ENCODE assay signal across 8 cellular contexts in genomic region chr21:32256873-32257620, GRCh38. TPM values are rescaled to one million over a fixed set of nuclear protein-coding genes. Genes with fewer than 3 reads are reported as not detected.
DNase-seq lines count a peak whose midpoint lies in the region; ATAC-seq and TF ChIP-seq lines count a peak whose summit lies in the region.

No MANE protein-coding gene starts in this region.

- H3K27ac ChIP-seq in caudate nucleus (ENCODE audit: low read depth, low read length) (no peak overlapping the region), mesendoderm (ENCODE audit: low read depth, low read length) (no peak overlapping the region)

- no peak overlapping the region for H3K9ac ChIP-seq in mesendoderm (ENCODE audit: low read length)

- no peaks in the 10 kb centered on the region for H3K79me1 ChIP-seq in mesendoderm (ENCODE audit: low read length)

- no peak overlapping the region for H3K4ac ChIP-seq in mesendoderm (ENCODE audit: low read depth, low read length)

- no peak for ATAC-seq in GM21619 (IDR thresholded peaks at IDR 0.05; ENCODE audit: unreplicated experiment)
- ATAC-seq in GM18868 (IDR thresholded peaks at IDR 0.05; ENCODE audit: unreplicated experiment) = no peak

- H4K8ac ChIP-seq in mesendoderm (ENCODE audit: low read depth, low read length) = no peak overlapping the region

- no peak overlapping the region for H4K5ac ChIP-seq in mesendoderm (ENCODE audit: low read length)

- H2AK5ac ChIP-seq in mesendoderm (ENCODE audit: low read length) = no peak overlapping the region

- no peaks in the 10 kb centered on the region for H3K4me1 ChIP-seq in mesendoderm (ENCODE audit: control insufficient read depth, low read depth, low read length)

- no peak overlapping the region for H2BK15ac ChIP-seq in mesendoderm (replicated peaks; ENCODE audit: low read depth)

- DNase-seq in AG08395 (ENCODE audit: low spot score) = peak; percentile 95
- DNase-seq in NCI-H2081 (lab: John Stamatoyannopoulos, UW) = peak; percentile 60 to 85
- peak in 47 of 61 donors; percentile 2 to 83 (median 25) for DNase-seq in caudate nucleus (lab: John Stamatoyannopoulos, UW)
- peak; percentile 21 for DNase-seq in mesendoderm
- DNase-seq in erythroblast (lab: John Stamatoyannopoulos, UW) = no peak
- no peak for DNase-seq in NCI-H510A treated with DMSO at 0.1 percent for 48 hours (lab: John Stamatoyannopoulos, UW)

- no peak overlapping the region for H3K56ac ChIP-seq in mesendoderm (ENCODE audit: low read length)

- H3K23ac ChIP-seq in mesendoderm (ENCODE audit: low read length) = no peak overlapping the region

- H3K4me3 ChIP-seq in mesendoderm (ENCODE audit: low read length) = no peak overlapping the region

- H3K4me2 ChIP-seq in mesendoderm (ENCODE audit: low read length) = no peak overlapping the region

- H3K18ac ChIP-seq in mesendoderm (ENCODE audit: low read length) = no peak overlapping the region

- H3K36me3 ChIP-seq in mesendoderm (ENCODE audit: control insufficient read depth, insufficient read depth, low read length) = no peaks in the 10 kb centered on the region

- no peaks in the 10 kb centered on the region for H3K27me3 ChIP-seq in mesendoderm (ENCODE audit: insufficient read depth, low read length, poor library complexity)

- H3K79me2 ChIP-seq in mesendoderm (ENCODE audit: control insufficient read depth, insufficient read depth, low read length) = no peaks in the 10 kb centered on the region

- WGBS in mesendoderm (ENCODE audit: extremely low coverage, insufficient coverage, low lambda C conversion rate) = 100% methylated on average over 1 of the region's 9 CpGs

- no peak for TF ChIP-seq POLR2A in erythroblast (IDR thresholded peaks at IDR 0.05; ENCODE audit: low read length)

- no peak overlapping the region for H2BK120ac ChIP-seq in mesendoderm (ENCODE audit: low read depth, low read length)

- no peak overlapping the region for H2BK5ac ChIP-seq in mesendoderm (ENCODE audit: low read length)

RNA-seq across cellular contexts. Expression of gene MIS18A, which starts 21.8 kb away (rescaled TPM):
- 87.4 TPM for polyA plus RNA-seq in mesendoderm (2013, experiment 1 of 2)
- 86.9 TPM for polyA plus RNA-seq in mesendoderm (2013, experiment 2 of 2)

RNA-seq across cellular contexts. Expression of gene MRAP, which starts 41.6 kb away (rescaled TPM):
- polyA plus RNA-seq in mesendoderm (2013, experiment 1 of 2) = not detected
- not detected for polyA plus RNA-seq in mesendoderm (2013, experiment 2 of 2)

Comparison
In these comparisons a context has a peak if more than half of its experiments do, and no peak if none do; other contexts are left out.
1. DNase-seq: peak in AG08395 (single experiment), NCI-H2081 (2 of 2), caudate nucleus (47 of 61) and mesendoderm (single experiment); none in erythroblast (0 of 2) and NCI-H510A treated with DMSO at 0.1 percent for 48 hours (single experiment).